7 cellular contexts compared by ENCODE assay signal in genomic region chr19:21082011-21082975, GRCh38. TPM values are rescaled to one million over a fixed set of nuclear protein-coding genes. Genes with fewer than 3 reads are reported as not detected.
DNase-seq lines count a peak whose midpoint lies in the region; ATAC-seq, FAIRE-seq and TF ChIP-seq lines count a peak whose summit lies in the region.

TSS of gene ZNF714 (plus strand) at chr19:21082203. CDS start at chr19:21098269, 16,066 bp downstream.

- H3K27ac ChIP-seq in kidney (ENCODE audit: low read depth in 2 of 2, low read length in 2 of 2): no peak within 1 kb of the TSS

- intact Hi-C loops in kidney (cut with DNase I): no loop called here

- H3K9me3 ChIP-seq in kidney (ENCODE audit: control insufficient read depth in 1 of 2, low read length in 2 of 2): no peaks in the 10 kb centered on the region

- FAIRE-seq in kidney (lab: Jason Lieb, UNC): peak; percentile 94

- no peak for TF ChIP-seq CTCF in kidney (IDR thresholded peaks at IDR 0.05; ENCODE audit: borderline replicate concordance, extremely low read depth, insufficient read depth)

- DNase-seq in NCI-H2196 treated with DMSO at 0.1 percent for 48 hours (lab: John Stamatoyannopoulos, UW; ENCODE audit: unreplicated experiment) (peak; percentile 89), cerebellar nuclear complex (lab: John Stamatoyannopoulos, UW) (peak; percentile 81 to 87), kidney (peak; percentile 96)
- DNase-seq in activated CD4-positive, CD25-positive, alpha-beta regulatory T cell treated with anti-CD3 and anti-CD28 coated beads, Interleukin-2, amount 50 U/mL, for 16 hours (ENCODE audit: low read depth, low spot score): peak; percentile 74
- peak; percentile 89 for DNase-seq in stimulated activated CD4-positive, alpha-beta T cell treated with anti-CD3 and anti-CD28 coated beads, Interleukin-15, amount 100 ng/mL, for 24 hours

- H3K9ac ChIP-seq in kidney (ENCODE audit: low read length in 2 of 2): peak within 1 kb of the TSS in 1 of 2 donors; percentile 84

- H3K36me3 ChIP-seq in kidney (ENCODE audit: control insufficient read depth in 1 of 2, insufficient read depth in 2 of 2, low read length in 2 of 2): no peaks in the 10 kb centered on the region

- ATAC-seq in GM18517 (IDR thresholded peaks at IDR 0.05; ENCODE audit: unreplicated experiment) (peak; percentile 98), HG03045 (IDR thresholded peaks at IDR 0.05; ENCODE audit: unreplicated experiment) (peak; percentile 99)

- H3K4me3 ChIP-seq in kidney (ENCODE audit: low read length in 2 of 2): peak within 1 kb of the TSS; percentile 74 to 90

- H3K4me1 ChIP-seq in kidney (ENCODE audit: control insufficient read depth in 1 of 2, insufficient read depth in 1 of 2, low read depth in 1 of 2, low read length in 2 of 2): no peaks in the 10 kb centered on the region

RNA-seq across cellular contexts. Expression of gene ZNF714, which starts in this region (rescaled TPM):
- 8.8 TPM for total RNA-seq in kidney
- polyA plus RNA-seq in kidney (ENCODE audit: insufficient read depth, low read depth, low replicate concordance): 2.0 TPM
